Comparison of ENCODE assay signal across 18 cellular contexts in the genomic region with DNA sequence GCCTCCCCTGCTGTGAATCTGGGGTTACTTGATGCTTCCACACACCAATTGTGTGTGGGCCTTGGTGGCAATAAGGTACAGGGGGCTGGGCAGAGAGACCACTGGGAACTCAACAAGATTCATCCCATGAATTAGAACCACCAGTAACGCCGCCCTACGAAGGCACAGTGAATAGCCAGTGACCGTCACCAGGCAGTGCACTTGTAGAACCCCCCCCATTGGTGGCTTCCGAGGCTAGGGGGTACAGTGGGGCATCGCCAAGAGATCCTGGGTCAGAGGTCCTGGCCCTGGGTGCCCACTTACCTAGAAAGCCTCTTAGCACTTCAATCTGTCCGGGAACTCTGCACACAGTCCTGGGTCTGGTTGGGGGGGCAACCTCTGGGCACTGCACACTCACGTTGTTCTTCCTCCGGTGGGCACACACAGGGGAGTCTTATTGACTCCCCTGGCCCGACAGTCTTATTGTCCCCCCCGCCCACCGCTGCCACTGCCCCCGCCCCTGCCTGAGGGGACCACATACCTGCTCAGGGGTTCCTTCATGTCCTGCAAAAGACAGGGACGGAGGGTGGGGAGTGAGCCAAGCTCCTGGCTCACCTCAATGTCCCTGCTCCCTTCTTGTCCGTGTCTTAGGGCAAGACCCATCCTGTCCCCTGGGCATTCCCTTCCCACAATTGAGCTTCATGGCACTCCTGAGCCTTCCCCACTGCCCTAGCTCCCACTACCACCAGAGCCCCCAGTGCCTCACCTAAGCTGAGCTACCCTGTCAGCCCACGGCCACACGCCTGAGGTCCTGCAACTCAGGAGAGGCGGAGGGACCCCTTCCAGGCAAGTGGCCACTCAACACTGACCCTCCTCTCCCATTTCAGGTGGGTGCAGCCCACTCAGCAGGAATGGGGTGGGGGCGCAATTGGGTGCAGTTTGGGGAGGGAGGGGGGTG. TPM values are rescaled to one million over a fixed set of nuclear protein-coding genes. Genes with fewer than 3 reads are reported as not detected.
DNase-seq lines count a peak whose midpoint lies in the region; ATAC-seq and TF ChIP-seq lines count a peak whose summit lies in the region.
"Had no signal": no experiment of that assay in that cellular context is flagged by ENCODE, and none has a peak within 500 bp of the region (broad histone marks: within the 10 kb centered on the region; RNA-seq: fewer than 3 reads in every experiment).

No MANE protein-coding gene starts in this region.

- peak overlapping the region in 7 of 11 experiments; percentile 91 to 98 (median 92); a peak in 11 of 22 replicates for H3K4me2 ChIP-seq in BLaER1 treated with 17β-estradiol and CSF1 and Interleukin-3, amounts not matched to agents 10 nM and 100 nM

- H3K9me3 ChIP-seq in BLaER1 treated with 17β-estradiol and CSF1 and Interleukin-3, amounts not matched to agents 10 nM and 100 nM (replicated peaks in 1 of 11), result no peaks in the 10 kb centered on the region
- H3K9me3 ChIP-seq: BLaER1, SJCRH30 had no signal

- H3K9ac ChIP-seq in BLaER1 treated with 17β-estradiol and CSF1 and Interleukin-3, amounts not matched to agents 10 nM and 100 nM, result 0 out of 22 replicates have a peak overlapping the region, but pooled peaks of 1 of the 11 experiments have one; percentile 5
- H3K9ac ChIP-seq: BLaER1 had no signal

- H3K27ac Mint-ChIP-seq in activated CD4-positive, alpha-beta T cell treated with anti-CD3 and anti-CD28 coated beads, Interleukin-2, amount 10 ng/mL, durations not matched to agents 24 days and 14 days, result no peak overlapping the region
- H3K27ac Mint-ChIP-seq in activated CD4-positive, alpha-beta T cell treated with anti-CD3 and anti-CD28 coated beads for 36 hours, result no peak overlapping the region
- no peak overlapping the region for H3K27ac Mint-ChIP-seq in activated T-helper 1 cell treated with anti-CD3 and anti-CD28 coated beads, Interleukin-12 subunit alpha, Interleukin-12 subunit beta, Interleukin-2, Interleukin-4 antibody, amounts not matched to agents 30 ng/mL and 10 ng/mL and 1 ng/mL, durations not matched to agents 14 hours and 24 hours and 36 hours
- peak overlapping the region in 1 of 3 experiments; percentile 45 for H3K27ac Mint-ChIP-seq in nephron

- peaks cover 28 to 38% (median 32%) of the 10 kb centered on the region in 10 experiments for H3K4me1 ChIP-seq in BLaER1 treated with 17β-estradiol and CSF1 and Interleukin-3, amounts not matched to agents 10 nM and 100 nM

- H3K4me3 Mint-ChIP-seq in activated CD4-positive, alpha-beta T cell treated with anti-CD3 and anti-CD28 coated beads, Interleukin-2, amount 10 ng/mL, durations not matched to agents 24 days and 14 days, result peak overlapping the region; percentile 12
- no peak overlapping the region for H3K4me3 Mint-ChIP-seq in activated CD4-positive, alpha-beta T cell treated with anti-CD3 and anti-CD28 coated beads for 36 hours
- peak overlapping the region; percentile 61 for H3K4me3 Mint-ChIP-seq in activated T-helper 1 cell treated with anti-CD3 and anti-CD28 coated beads, Interleukin-12 subunit alpha, Interleukin-12 subunit beta, Interleukin-2, Interleukin-4 antibody, amounts not matched to agents 30 ng/mL and 10 ng/mL and 1 ng/mL, durations not matched to agents 14 hours and 24 hours and 36 hours
- peak overlapping the region; percentile 67 to 79 (median 75) for H3K4me3 Mint-ChIP-seq in nephron

- peaks cover 18% of the 10 kb centered on the region for H3K36me3 Mint-ChIP-seq in activated CD4-positive, alpha-beta T cell treated with anti-CD3 and anti-CD28 coated beads, Interleukin-2, amount 10 ng/mL, durations not matched to agents 24 days and 14 days (ENCODE audit: low read depth)
- peaks cover 14% of the 10 kb centered on the region for H3K36me3 Mint-ChIP-seq in activated CD4-positive, alpha-beta T cell treated with anti-CD3 and anti-CD28 coated beads for 36 hours (ENCODE audit: low read depth)
- H3K36me3 Mint-ChIP-seq in activated T-helper 1 cell treated with anti-CD3 and anti-CD28 coated beads, Interleukin-12 subunit alpha, Interleukin-12 subunit beta, Interleukin-2, Interleukin-4 antibody, amounts not matched to agents 30 ng/mL and 10 ng/mL and 1 ng/mL, durations not matched to agents 14 hours and 24 hours and 36 hours (ENCODE audit: low read depth), result peaks cover 16% of the 10 kb centered on the region
- peaks cover 10% of the 10 kb centered on the region for H3K36me3 Mint-ChIP-seq in nephron (ENCODE audit: low read depth)

- peaks cover 26% of the 10 kb centered on the region for H3K4me1 Mint-ChIP-seq in activated CD4-positive, alpha-beta T cell treated with anti-CD3 and anti-CD28 coated beads, Interleukin-2, amount 10 ng/mL, durations not matched to agents 24 days and 14 days
- H3K4me1 Mint-ChIP-seq in activated CD4-positive, alpha-beta T cell treated with anti-CD3 and anti-CD28 coated beads for 36 hours, result peaks cover 20% of the 10 kb centered on the region
- H3K4me1 Mint-ChIP-seq in activated T-helper 1 cell treated with anti-CD3 and anti-CD28 coated beads, Interleukin-12 subunit alpha, Interleukin-12 subunit beta, Interleukin-2, Interleukin-4 antibody, amounts not matched to agents 30 ng/mL and 10 ng/mL and 1 ng/mL, durations not matched to agents 14 hours and 24 hours and 36 hours (ENCODE audit: low read depth), result peaks cover 24% of the 10 kb centered on the region
- peaks cover 13% of the 10 kb centered on the region for H3K4me1 Mint-ChIP-seq in nephron

- no peak for TF ChIP-seq CTCF in nephron (IDR thresholded peaks at IDR 0.05; ENCODE audit: unreplicated experiment in 3 of 3)

- H3K27ac ChIP-seq in BLaER1 treated with 17β-estradiol and CSF1 and Interleukin-3, amounts not matched to agents 10 nM and 100 nM, result no peak overlapping the region
- H3K27ac ChIP-seq: BLaER1, SJCRH30 had no signal

- no peak for ATAC-seq in activated CD4-positive, alpha-beta T cell treated with anti-CD3 and anti-CD28 coated beads for 36 hours
- ATAC-seq in HG02938 (IDR thresholded peaks at IDR 0.05; ENCODE audit: unreplicated experiment), result no peak

- no peaks in the 10 kb centered on the region for H3K27me3 Mint-ChIP-seq in activated CD4-positive, alpha-beta T cell treated with anti-CD3 and anti-CD28 coated beads, Interleukin-2, amount 10 ng/mL, durations not matched to agents 24 days and 14 days
- H3K27me3 Mint-ChIP-seq in activated CD4-positive, alpha-beta T cell treated with anti-CD3 and anti-CD28 coated beads for 36 hours, result no peaks in the 10 kb centered on the region
- no peaks in the 10 kb centered on the region for H3K27me3 Mint-ChIP-seq in activated T-helper 1 cell treated with anti-CD3 and anti-CD28 coated beads, Interleukin-12 subunit alpha, Interleukin-12 subunit beta, Interleukin-2, Interleukin-4 antibody, amounts not matched to agents 30 ng/mL and 10 ng/mL and 1 ng/mL, durations not matched to agents 14 hours and 24 hours and 36 hours (ENCODE audit: insufficient read depth)
- H3K27me3 Mint-ChIP-seq in nephron (ENCODE audit: low read depth), result no peaks in the 10 kb centered on the region

- peaks cover 16 to 74% (median 31%) of the 10 kb centered on the region in 11 experiments; a peak in 21 of 22 replicates for H4K20me1 ChIP-seq in BLaER1 treated with 17β-estradiol and CSF1 and Interleukin-3, amounts not matched to agents 10 nM and 100 nM

- no peaks in the 10 kb centered on the region for H3K9me3 Mint-ChIP-seq in activated CD4-positive, alpha-beta T cell treated with anti-CD3 and anti-CD28 coated beads, Interleukin-2, amount 10 ng/mL, durations not matched to agents 24 days and 14 days
- H3K9me3 Mint-ChIP-seq in activated CD4-positive, alpha-beta T cell treated with anti-CD3 and anti-CD28 coated beads for 36 hours (ENCODE audit: low read depth), result no peaks in the 10 kb centered on the region
- H3K9me3 Mint-ChIP-seq in activated T-helper 1 cell treated with anti-CD3 and anti-CD28 coated beads, Interleukin-12 subunit alpha, Interleukin-12 subunit beta, Interleukin-2, Interleukin-4 antibody, amounts not matched to agents 30 ng/mL and 10 ng/mL and 1 ng/mL, durations not matched to agents 14 hours and 24 hours and 36 hours, result no peaks in the 10 kb centered on the region
- no peaks in the 10 kb centered on the region for H3K9me3 Mint-ChIP-seq in nephron

- POLR2A ChIA-PET in activated CD4-positive, alpha-beta T cell treated with anti-CD3 and anti-CD28 coated beads for 36 hours (lab: Charles Lee), result no interaction called here

- CTCF ChIA-PET in activated CD4-positive, alpha-beta T cell treated with anti-CD3 and anti-CD28 coated beads for 36 hours (lab: Charles Lee), result no interaction called here

- peaks cover 5 to 27% (median 7%) of the 10 kb centered on the region in 11 experiments; a peak in 19 of 22 replicates for H3K36me3 ChIP-seq in BLaER1 treated with 17β-estradiol and CSF1 and Interleukin-3, amounts not matched to agents 10 nM and 100 nM

- no peak for DNase-seq in activated CD4-positive, alpha-beta T cell treated with anti-CD3 and anti-CD28 coated beads, Interleukin-2, amount 10 ng/mL, durations not matched to agents 24 days and 14 days
- DNase-seq in activated CD4-positive, alpha-beta T cell treated with anti-CD3 and anti-CD28 coated beads for 36 hours, result no peak
- DNase-seq in activated T-helper 1 cell treated with anti-CD3 and anti-CD28 coated beads, Interleukin-12 subunit alpha, Interleukin-12 subunit beta, Interleukin-2, Interleukin-4 antibody, amounts not matched to agents 30 ng/mL and 10 ng/mL and 1 ng/mL, durations not matched to agents 14 hours and 24 hours and 36 hours (ENCODE audit: low spot score), result no peak
- no peak for DNase-seq in COLO668 (lab: John Stamatoyannopoulos, UW; ENCODE audit: unreplicated experiment)
- no peak for DNase-seq in stimulated activated CD4-positive, alpha-beta T cell treated with anti-CD3 and anti-CD28 coated beads, Interleukin-1b, Interleukin-23, amount 100 ng/mL, for 48 hours
- DNase-seq: foreskin melanocyte, GOT3, NCI-H524, SJCRH30, T-helper 9 cell had no signal

- H3K4me3 ChIP-seq in BLaER1 treated with 17β-estradiol and CSF1 and Interleukin-3, amounts not matched to agents 10 nM and 100 nM, result no peak overlapping the region
- H3K4me3 ChIP-seq: coronary artery, SJCRH30, skin epidermis had no signal

- intact Hi-C loops in activated CD4-positive, alpha-beta T cell treated with anti-CD3 and anti-CD28 coated beads, Interleukin-2, amount 10 ng/mL, durations not matched to agents 24 days and 14 days (cut with micrococcal nuclease), result loop anchor here (5.0 to 10.0 kb wide), 4 partner anchors 134 to 327 kb away; a partner anchor contains a TSS
- intact Hi-C loops in activated CD4-positive, alpha-beta T cell treated with anti-CD3 and anti-CD28 coated beads for 36 hours (cut with DNase I, micrococcal nuclease), result loop anchor here (5.0 to 10.0 kb wide), 3 partner anchors 274 to 1658 kb away; a partner anchor contains a TSS
- intact Hi-C loops in activated T-helper 1 cell treated with anti-CD3 and anti-CD28 coated beads, Interleukin-12 subunit alpha, Interleukin-12 subunit beta, Interleukin-2, Interleukin-4 antibody, amounts not matched to agents 30 ng/mL and 10 ng/mL and 1 ng/mL, durations not matched to agents 14 hours and 24 hours and 36 hours (cut with micrococcal nuclease), result loop anchor here (5.0 to 10.0 kb wide), 3 partner anchors 93 to 644 kb away; no protein-coding TSS in a partner anchor

- peaks cover 0 to 8% (median 0%) of the 10 kb centered on the region in 11 experiments; a peak in 7 of 22 replicates for H3K27me3 ChIP-seq in BLaER1 treated with 17β-estradiol and CSF1 and Interleukin-3, amounts not matched to agents 10 nM and 100 nM
- H3K27me3 ChIP-seq: SJCRH30 had no signal

RNA-seq across cellular contexts. Expression of a gene that starts 2.5 kb away (rescaled TPM):
- total RNA-seq in activated CD4-positive, alpha-beta T cell treated with anti-CD3 and anti-CD28 coated beads, Interleukin-2, amount 10 ng/mL, durations not matched to agents 24 days and 14 days, result 55.7 and 59.3 TPM in 2 replicates
- total RNA-seq in activated CD4-positive, alpha-beta T cell treated with anti-CD3 and anti-CD28 coated beads for 36 hours, result 10 to 100 TPM; 27.0 to 33.3 TPM
- total RNA-seq in activated T-helper 1 cell treated with anti-CD3 and anti-CD28 coated beads, Interleukin-12 subunit alpha, Interleukin-12 subunit beta, Interleukin-2, Interleukin-4 antibody, amounts not matched to agents 30 ng/mL and 10 ng/mL and 1 ng/mL, durations not matched to agents 14 hours and 24 hours and 36 hours, result 60.7 and 63.2 TPM in 2 replicates

RNA-seq across cellular contexts. Expression of a gene that starts 7.5 kb away (rescaled TPM):
- total RNA-seq in activated CD4-positive, alpha-beta T cell treated with anti-CD3 and anti-CD28 coated beads, Interleukin-2, amount 10 ng/mL, durations not matched to agents 24 days and 14 days, result 1.7 and 2.8 TPM in 2 replicates
- 1 to 10 TPM; 1.2 to 1.3 TPM for total RNA-seq in activated CD4-positive, alpha-beta T cell treated with anti-CD3 and anti-CD28 coated beads for 36 hours
- total RNA-seq in activated T-helper 1 cell treated with anti-CD3 and anti-CD28 coated beads, Interleukin-12 subunit alpha, Interleukin-12 subunit beta, Interleukin-2, Interleukin-4 antibody, amounts not matched to agents 30 ng/mL and 10 ng/mL and 1 ng/mL, durations not matched to agents 14 hours and 24 hours and 36 hours, result 1.4 and 1.7 TPM in 2 replicates
- total RNA-seq: A172, endothelial cell of umbilical vein, SJCRH30 had no signal
